ENCODE assay signal across 22 cellular contexts in the genomic region with DNA sequence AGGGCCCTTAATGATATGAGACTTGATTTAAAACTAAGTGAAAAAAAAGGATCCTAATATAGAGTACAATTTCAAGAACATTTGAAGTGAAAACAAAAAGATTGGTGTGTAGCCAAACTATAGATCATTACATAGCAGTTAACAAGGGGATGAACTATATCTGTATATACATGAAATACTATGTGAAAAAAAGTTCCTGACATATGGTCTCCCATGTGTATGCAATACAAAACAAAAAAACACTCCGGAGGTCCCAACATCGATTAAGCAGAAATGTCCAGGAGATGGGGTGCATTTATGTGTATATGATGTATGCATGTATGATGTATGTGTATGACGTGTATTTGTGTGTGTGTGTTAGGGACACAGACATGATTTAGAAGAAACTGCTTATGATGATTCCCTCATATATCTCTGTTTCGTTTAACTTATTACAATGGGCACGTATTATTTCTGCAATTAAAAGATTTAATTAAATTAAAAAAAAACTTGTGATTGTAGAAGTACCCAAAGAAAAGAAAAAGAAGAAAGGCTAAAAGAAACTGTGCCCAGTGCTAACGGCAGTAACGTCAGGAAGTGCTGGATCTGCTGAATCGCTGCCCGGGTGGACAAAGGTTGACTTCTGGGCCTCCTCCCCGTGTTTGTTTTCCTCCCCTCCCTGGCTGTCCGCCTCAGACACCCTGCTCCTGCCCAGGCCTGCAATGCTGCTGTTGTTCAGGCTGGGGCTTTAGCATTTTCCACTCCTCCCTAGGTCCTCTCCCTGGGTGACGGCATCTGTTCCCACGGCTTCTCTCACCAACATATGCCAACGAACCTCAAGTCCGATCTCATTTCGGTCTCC. TPM values are rescaled to one million over a fixed set of nuclear protein-coding genes. Genes with fewer than 3 reads are reported as not detected.
DNase-seq lines count a peak whose midpoint lies in the region; ATAC-seq, FAIRE-seq and TF ChIP-seq lines count a peak whose summit lies in the region.
"Had no signal": no experiment of that assay in that cellular context is flagged by ENCODE, and none has a peak within 500 bp of the region (broad histone marks: within the 10 kb centered on the region; RNA-seq: fewer than 3 reads in every experiment).

No MANE protein-coding gene starts in this region.

- no peaks in the 10 kb centered on the region for H3K4me1 Mint-ChIP-seq in CD4-positive, alpha-beta T cell (ENCODE audit: low read depth)
- no peaks in the 10 kb centered on the region for H3K4me1 Mint-ChIP-seq in naive thymus-derived CD4-positive, alpha-beta T cell

- peaks cover 0 to 30% (median 0%) of the 10 kb centered on the region in 3 experiments for H3K27me3 ChIP-seq in neuronal stem cell (ENCODE audit: control insufficient read depth in 3 of 3, insufficient read depth in 3 of 3, low read depth in 1 of 3, low read length in 3 of 3)
- peaks cover under 1% of the 10 kb centered on the region for H3K27me3 ChIP-seq in CD4-positive, alpha-beta T cell (ENCODE audit: control insufficient read depth, insufficient read depth, low read length)
- H3K27me3 ChIP-seq in naive thymus-derived CD4-positive, alpha-beta T cell (ENCODE audit: control insufficient read depth in 2 of 2, insufficient read depth in 2 of 2, low read length in 2 of 2), result no peaks in the 10 kb centered on the region
- no peaks in the 10 kb centered on the region for H3K27me3 ChIP-seq in smooth muscle cell (ENCODE audit: low read depth)
- H3K27me3 ChIP-seq: adrenal gland, neural progenitor cell, uterus had no signal

- no peak overlapping the region for H3K14ac ChIP-seq in neuronal stem cell (ENCODE audit: low read length)

- H3K27me3 Mint-ChIP-seq in CD4-positive, alpha-beta T cell, result peaks cover 5% of the 10 kb centered on the region
- H3K27me3 Mint-ChIP-seq in naive thymus-derived CD4-positive, alpha-beta T cell, result peaks cover 0 to 11% (median 4%) of the 10 kb centered on the region in 5 donors

- no peaks in the 10 kb centered on the region for H3K79me1 ChIP-seq in neuronal stem cell (ENCODE audit: low read depth, low read length)

- no peaks in the 10 kb centered on the region for H4K20me1 ChIP-seq in smooth muscle cell (ENCODE audit: low read depth)

- CTCF ChIA-PET in A549 (lab: Yijun Ruan, JAX), result no interaction called here
- CTCF ChIA-PET in RWPE1 (lab: Yijun Ruan, JAX), result no interaction called here
- CTCF ChIA-PET in CD4-positive, alpha-beta T cell (lab: Charles Lee), result no interaction called here
- CTCF ChIA-PET in naive thymus-derived CD4-positive, alpha-beta T cell (lab: Charles Lee), result no interaction called here

- no peaks in the 10 kb centered on the region for H3K9me3 Mint-ChIP-seq in CD4-positive, alpha-beta T cell
- no peaks in the 10 kb centered on the region for H3K9me3 Mint-ChIP-seq in naive thymus-derived CD4-positive, alpha-beta T cell
- H3K9me3 Mint-ChIP-seq: dendritic cell treated with granulocyte-macrophage colony-stimulating factor and Interleukin-4, amounts not matched to agents 40 ng/mL and 50 ng/mL, for 4 days; neural progenitor cell; T-helper 2 cell treated with Interferon-gamma antibody and Interleukin-4, amounts not matched to agents 5 μg/mL and 100 μg/mL, for 36 hours had no signal

- H2BK15ac ChIP-seq in neuronal stem cell (ENCODE audit: low read length), result no peak overlapping the region

- H3K36me3 Mint-ChIP-seq in CD4-positive, alpha-beta T cell (ENCODE audit: low read depth), result no peaks in the 10 kb centered on the region
- no peaks in the 10 kb centered on the region for H3K36me3 Mint-ChIP-seq in naive thymus-derived CD4-positive, alpha-beta T cell
- H3K36me3 Mint-ChIP-seq: neural progenitor cell had no signal

- H4K8ac ChIP-seq in neuronal stem cell (ENCODE audit: low read depth, low read length), result no peak overlapping the region

- H3K4me1 ChIP-seq in A549 (peaks cover 33% of the 10 kb centered on the region), neuronal stem cell (ENCODE audit: control insufficient read depth in 2 of 2, insufficient read depth in 1 of 2, low read depth in 1 of 2, low read length in 2 of 2) (peaks cover 3 to 10% of the 10 kb centered on the region in 2 donors), smooth muscle cell (ENCODE audit: low read depth) (peaks cover 18% of the 10 kb centered on the region)
- no peaks in the 10 kb centered on the region for H3K4me1 ChIP-seq in naive thymus-derived CD4-positive, alpha-beta T cell (ENCODE audit: control insufficient read depth in 2 of 2, insufficient read depth in 2 of 2, low read length in 2 of 2)
- H3K4me1 ChIP-seq: adrenal gland had no signal

- TF ChIP-seq EP300 in A549 (IDR thresholded peaks at IDR 0.05), result no peak

- WGBS in A549 (ENCODE audit: missing lambda C conversion rate), result 55% methylated on average over 16 of the region's 16 CpGs
- no CpG with 5 or more reads among the region's 16 CpGs for WGBS in neuronal stem cell (ENCODE audit: extremely low coverage in 2 of 2, insufficient read length in 2 of 2, insufficient replicate concordance in 1 of 2), 2 donors
- WGBS in smooth muscle cell (ENCODE audit: low lambda C conversion rate), result 78% methylated on average over 16 of the region's 16 CpGs

- no peak for FAIRE-seq in A549 (lab: Jason Lieb, UNC)
- FAIRE-seq: frontal cortex, K562, keratinocyte had no signal

- H3K27ac ChIP-seq in A549 (peak overlapping the region; percentile 65 to 80), RWPE1 (peak overlapping the region; percentile 43), neuronal stem cell (replicated peaks; ENCODE audit: low read length) (no peak overlapping the region), smooth muscle cell (ENCODE audit: low read depth) (no peak overlapping the region)
- no peak overlapping the region for H3K27ac ChIP-seq in CD4-positive, alpha-beta T cell (ENCODE audit: low read depth, low read length)
- H3K27ac ChIP-seq in naive thymus-derived CD4-positive, alpha-beta T cell (ENCODE audit: low read depth, low read length), result no peak overlapping the region
- H3K27ac ChIP-seq: adrenal gland, C4-2B, neural progenitor cell, uterus had no signal

- H3K18ac ChIP-seq in neuronal stem cell (ENCODE audit: low read length), result no peak overlapping the region

- no peak overlapping the region for H3K4ac ChIP-seq in neuronal stem cell (ENCODE audit: low read length)

- H2AFZ ChIP-seq in neuronal stem cell (ENCODE audit: low read length), result no peak overlapping the region
- no peak overlapping the region for H2AFZ ChIP-seq in smooth muscle cell (ENCODE audit: low read depth)
- H2AFZ ChIP-seq: neural progenitor cell had no signal

- H2BK5ac ChIP-seq in neuronal stem cell (ENCODE audit: low read length), result no peak overlapping the region

- TF ChIP-seq POLR2A in A549 (IDR thresholded peaks at IDR 0.05; ENCODE audit: low read length), result no peak

- no peak overlapping the region for H3K9ac ChIP-seq in neuronal stem cell (ENCODE audit: low read depth, low read length, poor library complexity)
- no peak overlapping the region for H3K9ac ChIP-seq in smooth muscle cell (ENCODE audit: low read depth)
- H3K9ac ChIP-seq: neural progenitor cell had no signal

- H3K36me3 ChIP-seq in neuronal stem cell (replicated peaks in 1 of 2; ENCODE audit: control insufficient read depth in 2 of 2, insufficient read depth in 2 of 2, low read length in 2 of 2) (no peaks in the 10 kb centered on the region), smooth muscle cell (ENCODE audit: low read depth) (no peaks in the 10 kb centered on the region)
- no peaks in the 10 kb centered on the region for H3K36me3 ChIP-seq in naive thymus-derived CD4-positive, alpha-beta T cell (ENCODE audit: control insufficient read depth in 2 of 3, insufficient read depth in 3 of 3, low read length in 3 of 3)
- H3K36me3 ChIP-seq: adrenal gland, neural progenitor cell, uterus had no signal

- no peak overlapping the region for H3K27ac Mint-ChIP-seq in CD4-positive, alpha-beta T cell
- H3K27ac Mint-ChIP-seq in naive thymus-derived CD4-positive, alpha-beta T cell, result no peak overlapping the region
- H3K27ac Mint-ChIP-seq: dendritic cell treated with granulocyte-macrophage colony-stimulating factor and Interleukin-4, amounts not matched to agents 40 ng/mL and 50 ng/mL, for 4 days; neural progenitor cell; T-helper 2 cell treated with Interferon-gamma antibody and Interleukin-4, amounts not matched to agents 5 μg/mL and 100 μg/mL, for 36 hours had no signal

- intact Hi-C loops in left colon (cut with DNase I, micrococcal nuclease), result no loop called here
- intact Hi-C loops in CD4-positive, alpha-beta T cell (cut with DNase I, micrococcal nuclease), result no loop called here
- intact Hi-C loops in naive thymus-derived CD4-positive, alpha-beta T cell (cut with micrococcal nuclease), result no loop called here

- TF ChIP-seq RAD21 in A549 (conservative IDR thresholded peaks at IDR 0.05 in 1 of 2, IDR thresholded peaks at IDR 0.05 in 1 of 2), result no peak

- H3K79me2 ChIP-seq in smooth muscle cell (ENCODE audit: low read depth), result no peaks in the 10 kb centered on the region

- TF ChIP-seq CTCF in A549 (IDR thresholded peaks at IDR 0.05), result no peak
- TF ChIP-seq CTCF in RWPE1 (conservative IDR thresholded peaks at IDR 0.05; ENCODE audit: low read depth), result no peak
- no peak for TF ChIP-seq CTCF in CD4-positive, alpha-beta T cell (IDR thresholded peaks at IDR 0.05)
- TF ChIP-seq CTCF in smooth muscle cell (IDR thresholded peaks at IDR 0.05; ENCODE audit: borderline replicate concordance, insufficient read depth, poor library complexity, severe bottlenecking), result no peak

- no peaks in the 10 kb centered on the region for H3K9me3 ChIP-seq in A549
- no peaks in the 10 kb centered on the region for H3K9me3 ChIP-seq in neuronal stem cell (replicated peaks in 1 of 2; ENCODE audit: control insufficient read depth in 2 of 2, insufficient read depth in 1 of 2, low read depth in 1 of 2, low read length in 2 of 2)
- H3K9me3 ChIP-seq in CD4-positive, alpha-beta T cell (ENCODE audit: control insufficient read depth, low read length), result no peaks in the 10 kb centered on the region
- no peaks in the 10 kb centered on the region for H3K9me3 ChIP-seq in naive thymus-derived CD4-positive, alpha-beta T cell (ENCODE audit: control insufficient read depth in 2 of 3, low read length in 3 of 3)
- no peaks in the 10 kb centered on the region for H3K9me3 ChIP-seq in smooth muscle cell (replicated peaks; ENCODE audit: low read depth)
- H3K9me3 ChIP-seq: adrenal gland, uterus had no signal

- H2BK12ac ChIP-seq in neuronal stem cell (ENCODE audit: low read length), result no peak overlapping the region

- H2BK120ac ChIP-seq in neuronal stem cell (ENCODE audit: low read depth, low read length), result no peak overlapping the region

- H3F3A ChIP-seq in smooth muscle cell (ENCODE audit: low read depth), result peaks cover 34% of the 10 kb centered on the region

- H3K4me3 Mint-ChIP-seq in CD4-positive, alpha-beta T cell, result no peak overlapping the region
- H3K4me3 Mint-ChIP-seq in naive thymus-derived CD4-positive, alpha-beta T cell, result no peak overlapping the region
- H3K4me3 Mint-ChIP-seq: dendritic cell treated with granulocyte-macrophage colony-stimulating factor and Interleukin-4, amounts not matched to agents 40 ng/mL and 50 ng/mL, for 4 days; neural progenitor cell; T-helper 2 cell treated with Interferon-gamma antibody and Interleukin-4, amounts not matched to agents 5 μg/mL and 100 μg/mL, for 36 hours had no signal

- H3K4me3 ChIP-seq in A549, result no peak overlapping the region
- no peak overlapping the region for H3K4me3 ChIP-seq in neuronal stem cell (ENCODE audit: low read length in 2 of 2)
- H3K4me3 ChIP-seq in naive thymus-derived CD4-positive, alpha-beta T cell (ENCODE audit: low read length), result no peak overlapping the region
- no peak overlapping the region for H3K4me3 ChIP-seq in smooth muscle cell
- H3K4me3 ChIP-seq: adrenal gland, K562, neural progenitor cell, uterus had no signal

- H3K4me2 ChIP-seq in A549 (peak overlapping the region; percentile 42), neuronal stem cell (ENCODE audit: insufficient read depth, low read length, poor library complexity, severe bottlenecking) (no peak overlapping the region), smooth muscle cell (no peak overlapping the region)
- H3K4me2 ChIP-seq: neural progenitor cell had no signal

- H3K23ac ChIP-seq in neuronal stem cell (ENCODE audit: low read depth, low read length, poor library complexity), result peak overlapping the region; percentile 34

- POLR2A ChIA-PET in A549 (lab: Yijun Ruan, JAX) (no interaction called here), RWPE1 (lab: Yijun Ruan, JAX; ENCODE audit: low non-redundant PET) (no interaction called here)
- POLR2A ChIA-PET in CD4-positive, alpha-beta T cell (lab: Charles Lee), result no interaction called here
- POLR2A ChIA-PET in naive thymus-derived CD4-positive, alpha-beta T cell (lab: Charles Lee), result no interaction called here

- no peak overlapping the region for H2AK5ac ChIP-seq in neuronal stem cell (ENCODE audit: low read depth, low read length)

- no peak overlapping the region for H4K91ac ChIP-seq in neuronal stem cell (ENCODE audit: low read depth, low read length, poor library complexity)

- DNase-seq in A549 (ENCODE audit: low read depth in 1 of 2, low spot score in 1 of 2), result peak in 1 of 2 experiments; percentile 42
- DNase-seq in RWPE1 (ENCODE audit: low spot score), result no peak
- DNase-seq in left colon, result peak; percentile 79 to 82
- no peak for DNase-seq in neuronal stem cell (ENCODE audit: low spot score)
- DNase-seq in CD4-positive, alpha-beta T cell, result no peak
- DNase-seq in naive thymus-derived CD4-positive, alpha-beta T cell, result no peak
- no peak for DNase-seq in dermis blood vessel endothelial cell
- DNase-seq in smooth muscle cell (lab: John Stamatoyannopoulos, UW; ENCODE audit: unreplicated experiment), result no peak
- DNase-seq: activated CD4-positive, alpha-beta T cell treated with anti-CD3 and anti-CD28 coated beads, Interleukin-2, amount 50 U/mL, for 4 hours; adrenal gland; mesendoderm; NCI-H187; NCI-H2227 treated with DMSO at 0.1 percent for 48 hours; uterus had no signal

- peak; percentile 6 to 64; a peak in 4 of 6 replicates for ATAC-seq in A549
- peak; percentile 98 for ATAC-seq in left colon
- ATAC-seq in CD4-positive, alpha-beta T cell (ENCODE audit: poor library complexity), result no peak
- no peak for ATAC-seq in naive thymus-derived CD4-positive, alpha-beta T cell
- ATAC-seq: K562 had no signal

RNA-seq across cellular contexts. Expression of gene TBX4, which starts 36.9 kb away (rescaled TPM):
- polyA plus RNA-seq in A549 (2011; rRNA removed) (0.18 and 0.33 TPM in 2 replicates), A549 (2017; fragmentation: RNase III; extraction: RNeasy Plus Mini Kit Qiagen cat#74134 plus additional on column Dnase treatment) (0.14 to 0.25 TPM (median 0.17 TPM) in 3 replicates), smooth muscle cell (14.6 and 22.7 TPM in 2 replicates)
- 0.07 and 0.08 TPM in 2 replicates for polyA plus RNA-seq in A549 (2012; cell fraction: cytosol; rRNA removed)
- polyA plus RNA-seq in A549 (2012; cell fraction: nucleus; rRNA removed), result 0.11 and 0.28 TPM in 2 replicates
- polyA minus RNA-seq in A549 (2011; rRNA and poly(A)+ RNA removed), result 0.17 TPM in 1 of 2 replicates, not detected in the other
- total RNA-seq in left colon (not detected), dermis blood vessel endothelial cell (not detected in 2 replicates), smooth muscle cell (14.1 and 15.4 TPM in 2 replicates)
- not detected for polyA plus RNA-seq in neuronal stem cell (2013, experiment 1 of 2)
- polyA plus RNA-seq in neuronal stem cell (2013, experiment 2 of 2), result not detected
- not detected for total RNA-seq in CD4-positive, alpha-beta T cell
- not detected for total RNA-seq in naive thymus-derived CD4-positive, alpha-beta T cell
- not detected for polyA plus RNA-seq in naive thymus-derived CD4-positive, alpha-beta T cell
- total RNA-seq: epithelial cell of proximal tubule, frontal cortex, K562, uterus had no signal
- polyA plus RNA-seq: K562 had no signal

Comparison
In these comparisons a context has a peak if more than half of its experiments do, and no peak if none do; other contexts are left out.
1. ATAC-seq: peak in A549 (2 of 2) and left colon (single experiment); none in CD4-positive, alpha-beta T cell (single experiment) and naive thymus-derived CD4-positive, alpha-beta T cell (single experiment).
2. DNase-seq: peak in left colon (2 of 2); none in RWPE1 (single experiment), neuronal stem cell (single experiment), CD4-positive, alpha-beta T cell (0 of 10), naive thymus-derived CD4-positive, alpha-beta T cell (0 of 9), dermis blood vessel endothelial cell (single experiment) and smooth muscle cell (single experiment).
3. H3K27ac ChIP-seq: peak in A549 (2 of 2) and RWPE1 (single experiment); none in neuronal stem cell (single experiment), CD4-positive, alpha-beta T cell (single experiment), naive thymus-derived CD4-positive, alpha-beta T cell (single experiment) and smooth muscle cell (single experiment).
4. RNA of gene TBX4, which starts 36.9 kb away (total RNA-seq): 14.1 to 15.4 TPM in smooth muscle cell; not detected in left colon, not detected in CD4-positive, alpha-beta T cell, not detected in naive thymus-derived CD4-positive, alpha-beta T cell and not detected in dermis blood vessel endothelial cell; every median in the first group is over 10 times any median in the second.